Comparison of ENCODE assay signal across 9 cellular contexts in the genomic region with DNA sequence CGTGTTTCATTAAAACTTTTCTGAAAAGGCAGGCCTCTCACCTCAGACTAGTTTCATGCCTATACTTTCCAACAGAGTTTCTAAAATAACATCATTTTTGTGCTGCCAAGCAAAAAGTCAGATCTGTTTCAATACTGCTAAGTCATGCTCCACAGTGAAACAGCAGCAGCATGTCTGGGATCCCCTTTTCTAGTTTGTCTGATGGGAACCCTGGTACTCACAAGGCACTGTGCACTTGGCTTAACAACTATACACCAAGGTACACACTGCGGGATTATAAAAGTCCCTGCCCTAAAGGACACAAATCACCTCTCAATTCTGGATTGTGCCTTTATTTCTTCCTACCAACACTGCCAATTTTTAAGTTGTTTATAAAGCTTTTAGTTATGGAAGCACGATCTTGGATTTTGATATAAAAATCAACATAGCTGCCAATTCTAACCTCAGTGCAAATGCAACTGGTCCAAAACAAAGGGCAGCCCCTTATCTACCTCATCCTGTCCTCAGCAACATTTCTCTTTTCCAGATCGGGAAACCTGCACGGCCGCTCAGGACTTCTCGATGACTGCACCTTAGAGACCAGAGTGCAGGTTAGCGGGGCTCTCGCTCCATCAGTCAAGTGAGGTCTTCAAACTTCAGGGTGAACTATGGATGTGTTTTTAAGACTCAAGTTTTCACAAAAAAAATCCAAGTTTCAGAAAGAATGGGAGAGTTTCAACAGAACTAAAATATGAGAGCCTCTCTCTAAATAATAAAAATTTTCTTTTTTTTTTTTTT. TPM values are rescaled to one million over a fixed set of nuclear protein-coding genes. Genes with fewer than 3 reads are reported as not detected.
DNase-seq lines count a peak whose midpoint lies in the region; ATAC-seq, FAIRE-seq and TF ChIP-seq lines count a peak whose summit lies in the region.
"Had no signal": no experiment of that assay in that cellular context is flagged by ENCODE, and none has a peak within 500 bp of the region (broad histone marks: within the 10 kb centered on the region; RNA-seq: fewer than 3 reads in every experiment).

No MANE protein-coding gene starts in this region.

- H3K4me1 ChIP-seq in ectodermal cell (ENCODE audit: control insufficient read depth, insufficient read depth, low read length) = peaks cover 9% of the 10 kb centered on the region

- peak overlapping the region; percentile 99 for H3K27ac Mint-ChIP-seq in progenitor cell of endocrine pancreas

- H3K36me3 ChIP-seq in ectodermal cell (ENCODE audit: control insufficient read depth, insufficient read depth, low read length) = peaks cover 19% of the 10 kb centered on the region

- 0 out of 2 replicates have a peak, but pooled peaks have one; percentile 41 for TF ChIP-seq POLR2A in GM12891 (IDR thresholded peaks at IDR 0.05; ENCODE audit: low read depth, low read length)

- no peak overlapping the region for H3K27ac ChIP-seq in ectodermal cell (ENCODE audit: insufficient read depth, low read depth, low read length, poor library complexity, severe bottlenecking)

- H3K9me3 ChIP-seq in ectodermal cell (ENCODE audit: control insufficient read depth, low read length) = no peaks in the 10 kb centered on the region
- H3K9me3 ChIP-seq: SJSA1 had no signal

- no peak for FAIRE-seq in GM12891 (lab: Jason Lieb, UNC)

- H3K27me3 ChIP-seq in ectodermal cell (ENCODE audit: control insufficient read depth, insufficient read depth, low read length, poor library complexity, severe bottlenecking) = no peaks in the 10 kb centered on the region
- H3K27me3 ChIP-seq: SJSA1 had no signal

- H3K4me3 ChIP-seq in ectodermal cell (ENCODE audit: insufficient read depth, low read depth, low read length) = peak overlapping the region; percentile 68

- no peak for ATAC-seq in GM19463 (IDR thresholded peaks at IDR 0.05; ENCODE audit: unreplicated experiment)
- no peak for ATAC-seq in GM18861 (IDR thresholded peaks at IDR 0.05; ENCODE audit: unreplicated experiment)

- peaks cover 20% of the 10 kb centered on the region for H3K36me3 Mint-ChIP-seq in progenitor cell of endocrine pancreas (ENCODE audit: insufficient read depth)

- peaks cover 33% of the 10 kb centered on the region for H3K4me1 Mint-ChIP-seq in progenitor cell of endocrine pancreas (ENCODE audit: low read depth)

- WGBS in ectodermal cell, 2 experiments = 85 to 89% methylated on average over 9 of the region's 9 CpGs

- no peaks in the 10 kb centered on the region for H3K27me3 Mint-ChIP-seq in progenitor cell of endocrine pancreas

- no peak for TF ChIP-seq CTCF in progenitor cell of endocrine pancreas (IDR thresholded peaks at IDR 0.05; ENCODE audit: unreplicated experiment)

- DNase-seq in GM12891 (ENCODE audit: insufficient read length, low spot score) (no peak), NCI-H526 treated with DMSO at 0.1 percent for 48 hours (lab: John Stamatoyannopoulos, UW) (peak; percentile 39), progenitor cell of endocrine pancreas (ENCODE audit: low spot score, unreplicated experiment) (no peak), NCI-H1105 treated with DMSO at 0.1 percent for 48 hours (lab: John Stamatoyannopoulos, UW) (no peak), activated gamma-delta T cell treated with Interleukin-2 at 50 U/mL for 16 hours (no peak)

- no peaks in the 10 kb centered on the region for H3K9me3 Mint-ChIP-seq in progenitor cell of endocrine pancreas (ENCODE audit: low read depth)

- H3K4me3 Mint-ChIP-seq in progenitor cell of endocrine pancreas (ENCODE audit: low read depth) = peak overlapping the region; percentile 82

TF ChIP-seq in GM12891, 5 proteins besides CTCF, POLR2A, EP300 and RAD21:
- TF ChIP-seq POLR2AphosphoS5 (IDR thresholded peaks at IDR 0.05; ENCODE audit: low read depth, low read length) (0 out of 2 replicates have a peak, but pooled peaks have one; percentile 42), SPI1 (IDR thresholded peaks at IDR 0.05; ENCODE audit: low read depth, low read length) (no peak)

RNA-seq across cellular contexts. Expression of a gene that starts 1.7 kb away (rescaled TPM):
- 139 TPM for polyA plus RNA-seq in GM12891 (2012; ENCODE audit: low read depth, missing spikeins)
- polyA plus RNA-seq in ectodermal cell (2013, experiment 1 of 4) = 268 TPM
- polyA plus RNA-seq in ectodermal cell (2013, experiment 2 of 4) = 261 TPM
- 263 TPM for polyA plus RNA-seq in ectodermal cell (2013, experiment 3 of 4)
- 295 TPM for polyA plus RNA-seq in ectodermal cell (2013, experiment 4 of 4)
- total RNA-seq in progenitor cell of endocrine pancreas = 362 and 384 TPM in 2 replicates

RNA-seq across cellular contexts. Expression of a gene that starts 52.9 kb away (rescaled TPM):
- polyA plus RNA-seq in GM12891 (2012; ENCODE audit: low read depth, missing spikeins) = 37.0 TPM
- 109 TPM for polyA plus RNA-seq in ectodermal cell (2013, experiment 1 of 4)
- polyA plus RNA-seq in ectodermal cell (2013, experiment 2 of 4) = 105 TPM
- polyA plus RNA-seq in ectodermal cell (2013, experiment 3 of 4) = 80.0 TPM
- polyA plus RNA-seq in ectodermal cell (2013, experiment 4 of 4) = 91.5 TPM
- 125 and 138 TPM in 2 replicates for total RNA-seq in progenitor cell of endocrine pancreas
